In genomic region chr11:102453286-102453797, GRCh38 we compare ENCODE assay signal across 8 cellular contexts. TPM values are rescaled to one million over a fixed set of nuclear protein-coding genes. Genes with fewer than 3 reads are reported as not detected.
DNase-seq lines count a peak whose midpoint lies in the region; ATAC-seq and TF ChIP-seq lines count a peak whose summit lies in the region.

No MANE protein-coding gene starts in this region.

- no peak for TF ChIP-seq CTCF in neutrophil (IDR thresholded peaks at IDR 0.05)

- H3K27ac ChIP-seq in epithelial cell of prostate (peak overlapping the region; percentile 70), neutrophil (peak overlapping the region; percentile 94)

- no peaks in the 10 kb centered on the region for H3K9me3 Mint-ChIP-seq in activated CD4-positive, alpha-beta T cell treated with anti-CD3 and anti-CD28 coated beads, Interleukin-2, amount 10 ng/mL, durations not matched to agents 24 days and 14 days

- intact Hi-C loops in activated CD4-positive, alpha-beta T cell treated with anti-CD3 and anti-CD28 coated beads, Interleukin-2, amount 10 ng/mL, durations not matched to agents 24 days and 14 days (cut with micrococcal nuclease) = loop anchor here (1.0 to 5.0 kb wide), 3 partner anchors 21 to 109 kb away; no protein-coding TSS in a partner anchor

- peak overlapping the region; percentile 95 for H3K4me3 Mint-ChIP-seq in activated CD4-positive, alpha-beta T cell treated with anti-CD3 and anti-CD28 coated beads, Interleukin-2, amount 10 ng/mL, durations not matched to agents 24 days and 14 days

- H3K27ac Mint-ChIP-seq in activated CD4-positive, alpha-beta T cell treated with anti-CD3 and anti-CD28 coated beads, Interleukin-2, amount 10 ng/mL, durations not matched to agents 24 days and 14 days = peak overlapping the region; percentile 99

- peaks cover 68% of the 10 kb centered on the region for H3K4me1 Mint-ChIP-seq in activated CD4-positive, alpha-beta T cell treated with anti-CD3 and anti-CD28 coated beads, Interleukin-2, amount 10 ng/mL, durations not matched to agents 24 days and 14 days

- DNase-seq in activated CD4-positive, alpha-beta T cell treated with anti-CD3 and anti-CD28 coated beads, Interleukin-2, amount 10 ng/mL, durations not matched to agents 24 days and 14 days = no peak
- DNase-seq in activated CD4-positive, alpha-beta T cell treated with anti-CD3 and anti-CD28 coated beads, Interleukin-2, amount 50 U/mL, for 48 hours = no peak
- no peak for DNase-seq in epithelial cell of prostate (ENCODE audit: low read depth, low spot score)

- H3K36me3 Mint-ChIP-seq in activated CD4-positive, alpha-beta T cell treated with anti-CD3 and anti-CD28 coated beads, Interleukin-2, amount 10 ng/mL, durations not matched to agents 24 days and 14 days (ENCODE audit: low read depth) = peaks cover 17% of the 10 kb centered on the region

- H3K27me3 Mint-ChIP-seq in activated CD4-positive, alpha-beta T cell treated with anti-CD3 and anti-CD28 coated beads, Interleukin-2, amount 10 ng/mL, durations not matched to agents 24 days and 14 days = no peaks in the 10 kb centered on the region

- ATAC-seq in SK-N-SH treated with all-trans-retinoic acid at 6 μM for 48 hours (peak; percentile 11), GM18517 (IDR thresholded peaks at IDR 0.05; ENCODE audit: unreplicated experiment) (no peak), HG02973 (IDR thresholded peaks at IDR 0.05; ENCODE audit: unreplicated experiment) (no peak), HG02763 (IDR thresholded peaks at IDR 0.05; ENCODE audit: unreplicated experiment) (no peak)

- H3K36me3 ChIP-seq in neutrophil = no peaks in the 10 kb centered on the region

- no peaks in the 10 kb centered on the region for H3K27me3 ChIP-seq in neutrophil

- peak overlapping the region; percentile 93 to 96 for H3K4me3 ChIP-seq in neutrophil (ENCODE audit: low read depth in 1 of 2, low read length in 1 of 2)

- no peaks in the 10 kb centered on the region for H3K9me3 ChIP-seq in neutrophil

- peaks cover 54 to 63% of the 10 kb centered on the region in 2 experiments for H3K4me1 ChIP-seq in neutrophil (ENCODE audit: control insufficient read depth in 1 of 2, insufficient read depth in 1 of 2, low read depth in 1 of 2, low read length in 1 of 2)

TF ChIP-seq in SK-N-SH treated with all-trans-retinoic acid at 6 μM for 48 hours, 23 proteins besides CTCF, POLR2A, EP300 and RAD21:
- TF ChIP-seq RARB (CRISPR knock-in tag; IDR thresholded peaks at IDR 0.05) (no peak), ZNF70 (CRISPR knock-in tag; IDR thresholded peaks at IDR 0.05) (no peak), BACH2 (CRISPR knock-in tag; IDR thresholded peaks at IDR 0.05; ENCODE audit: borderline replicate concordance) (no peak), CREB5 (CRISPR knock-in tag; IDR thresholded peaks at IDR 0.05; ENCODE audit: low read depth) (no peak), ZC3H10 (CRISPR knock-in tag; IDR thresholded peaks at IDR 0.05) (no peak), ZNF8 (CRISPR knock-in tag; IDR thresholded peaks at IDR 0.05) (no peak), OSR1 (CRISPR knock-in tag; IDR thresholded peaks at IDR 0.05) (no peak), ZFP3 (CRISPR knock-in tag; IDR thresholded peaks at IDR 0.05) (no peak), TOX (CRISPR knock-in tag; IDR thresholded peaks at IDR 0.05; ENCODE audit: borderline replicate concordance) (no peak), GLIS3 (CRISPR knock-in tag; IDR thresholded peaks at IDR 0.05) (no peak), TSHZ2 (CRISPR knock-in tag; IDR thresholded peaks at IDR 0.05) (no peak), PPARA (CRISPR knock-in tag; IDR thresholded peaks at IDR 0.05; ENCODE audit: borderline replicate concordance) (no peak)

RNA-seq across cellular contexts. Expression of gene TMEM123, which starts 0.8 kb away (rescaled TPM):
- total RNA-seq in activated CD4-positive, alpha-beta T cell treated with anti-CD3 and anti-CD28 coated beads, Interleukin-2, amount 10 ng/mL, durations not matched to agents 24 days and 14 days = 243 and 250 TPM in 2 replicates
